In the genomic region with DNA sequence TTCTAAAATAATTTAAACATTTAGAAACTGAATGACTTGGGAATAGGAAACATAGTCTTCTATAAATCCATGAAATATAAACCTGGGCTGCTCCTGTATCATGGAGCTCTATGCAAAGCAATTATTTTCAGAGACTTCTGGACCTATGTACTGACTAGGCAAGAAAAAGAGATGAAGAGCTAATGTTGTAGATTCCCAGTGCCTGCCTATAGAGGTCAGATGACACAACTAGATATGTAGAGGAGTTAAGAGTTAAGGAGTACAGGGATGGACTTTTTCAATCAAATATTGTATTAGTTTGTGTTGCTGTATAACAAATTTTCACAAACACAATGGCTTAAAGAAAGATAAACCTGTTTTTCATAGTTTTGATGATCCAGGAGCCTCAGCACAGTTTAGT, we compare ENCODE assay signal across 2 cellular contexts.
TF ChIP-seq lines count a peak whose summit lies in the region.

No MANE protein-coding gene starts in this region.

TF ChIP-seq in HCT116, 20 proteins besides CTCF, POLR2A, EP300 and RAD21:
- no peak for TF ChIP-seq EZH2phosphoT487 (IDR thresholded peaks at IDR 0.05; ENCODE audit: borderline replicate concordance)

TF ChIP-seq in H1, 55 proteins besides CTCF, POLR2A, EP300 and RAD21:
- TF ChIP-seq TBP (IDR thresholded peaks at IDR 0.05; ENCODE audit: low read depth, low read length) (no peak), HDAC6 (IDR thresholded peaks at IDR 0.05; ENCODE audit: low read depth, low read length) (no peak), NANOG (IDR thresholded peaks at IDR 0.05; ENCODE audit: insufficient read depth, low read depth, low read length, poor library complexity, severe bottlenecking) (no peak), SRF (IDR thresholded peaks at IDR 0.05; ENCODE audit: low read depth, low read length) (no peak), POU5F1 (IDR thresholded peaks at IDR 0.05; ENCODE audit: low read depth, low read length) (no peak), SP4 (IDR thresholded peaks at IDR 0.05; ENCODE audit: low read length) (no peak), CREB1 (IDR thresholded peaks at IDR 0.05) (no peak), ASH2L (IDR thresholded peaks at IDR 0.05; ENCODE audit: low read length) (no peak)
